In the genomic region with DNA sequence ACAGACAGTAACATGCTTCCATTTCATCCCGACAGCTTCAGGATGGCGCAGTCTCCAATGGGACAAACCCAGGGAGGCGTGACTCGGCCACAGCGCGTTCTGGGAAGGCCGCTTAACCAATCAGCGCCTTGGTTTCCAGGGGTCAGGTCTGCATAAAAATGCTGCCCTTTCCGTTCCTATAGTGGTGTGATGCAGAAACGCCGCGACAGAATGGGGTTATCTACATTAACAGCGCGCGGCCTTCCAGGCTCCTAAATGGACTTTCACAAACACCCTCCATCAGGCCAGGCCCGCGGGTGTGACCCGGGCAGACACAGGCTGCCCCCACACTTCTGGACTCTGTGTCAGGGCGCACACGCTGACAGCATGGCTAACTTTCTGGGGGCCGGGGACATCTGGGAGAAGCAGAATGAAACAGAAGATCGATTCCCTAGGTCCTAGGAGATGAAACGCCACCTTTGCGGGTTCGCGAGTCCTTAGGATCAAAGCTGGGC, we compare ENCODE assay signal across 1 cellular context.
TF ChIP-seq lines count a peak whose summit lies in the region.

No MANE protein-coding gene starts in this region.

TF ChIP-seq in HepG2, 621 proteins besides CTCF, POLR2A, EP300 and RAD21 (continued from another document and continues in another):
- TF ChIP-seq YY1 (IDR thresholded peaks at IDR 0.05; ENCODE audit: insufficient read depth, insufficient replicate concordance, low read depth, low read length) (peak; percentile 24), ISX (CRISPR knock-in tag; conservative IDR thresholded peaks at IDR 0.05) (no peak), MED13 (CRISPR knock-in tag; IDR thresholded peaks at IDR 0.05) (no peak), ZNF629 (CRISPR knock-in tag; conservative IDR thresholded peaks at IDR 0.05) (no peak), SPEN (CRISPR knock-in tag; IDR thresholded peaks at IDR 0.05; ENCODE audit: low read depth) (peak; percentile 25; the same call in 1 of the 2 replicates), ZSCAN20 (CRISPR knock-in tag; IDR thresholded peaks at IDR 0.05; ENCODE audit: borderline replicate concordance) (no peak), ZNF776 (CRISPR knock-in tag; IDR thresholded peaks at IDR 0.05) (no peak), RCOR2 (CRISPR knock-in tag; IDR thresholded peaks at IDR 0.05) (no peak), ZNF430 (CRISPR knock-in tag; IDR thresholded peaks at IDR 0.05) (no peak), KDM3A (CRISPR knock-in tag; IDR thresholded peaks at IDR 0.05; ENCODE audit: low read depth) (no peak), GPN1 (CRISPR knock-in tag; IDR thresholded peaks at IDR 0.05; ENCODE audit: borderline replicate concordance) (no peak), FOXA3 (CRISPR knock-in tag; IDR thresholded peaks at IDR 0.05) (no peak), MAF1 (CRISPR knock-in tag; IDR thresholded peaks at IDR 0.05; ENCODE audit: borderline replicate concordance) (no peak), MTF1 (CRISPR knock-in tag; IDR thresholded peaks at IDR 0.05) (no peak), ZNF546 (CRISPR knock-in tag; conservative IDR thresholded peaks at IDR 0.05) (no peak), RBM39 (IDR thresholded peaks at IDR 0.05; ENCODE audit: low read depth, low read length, poor library complexity, severe bottlenecking) (no peak), SIX1 (CRISPR knock-in tag; IDR thresholded peaks at IDR 0.05; ENCODE audit: borderline replicate concordance) (no peak), STAG1 (CRISPR knock-in tag; IDR thresholded peaks at IDR 0.05) (no peak), ZNF652 (CRISPR knock-in tag; IDR thresholded peaks at IDR 0.05; ENCODE audit: borderline replicate concordance, low read depth) (no peak), ZNF251 (CRISPR knock-in tag; IDR thresholded peaks at IDR 0.05) (0 out of 2 replicates have a peak, but pooled peaks have one; percentile 49), ATF7 (IDR thresholded peaks at IDR 0.05) (no peak), ATF7 (CRISPR knock-in tag; IDR thresholded peaks at IDR 0.05) (no peak), XBP1 (CRISPR knock-in tag; IDR thresholded peaks at IDR 0.05) (no peak), ZKSCAN8 (CRISPR knock-in tag; IDR thresholded peaks at IDR 0.05; ENCODE audit: borderline replicate concordance) (no peak), ZNF253 (CRISPR knock-in tag; IDR thresholded peaks at IDR 0.05; ENCODE audit: borderline replicate concordance) (no peak)
- TF ChIP-seq, protein P1, sequence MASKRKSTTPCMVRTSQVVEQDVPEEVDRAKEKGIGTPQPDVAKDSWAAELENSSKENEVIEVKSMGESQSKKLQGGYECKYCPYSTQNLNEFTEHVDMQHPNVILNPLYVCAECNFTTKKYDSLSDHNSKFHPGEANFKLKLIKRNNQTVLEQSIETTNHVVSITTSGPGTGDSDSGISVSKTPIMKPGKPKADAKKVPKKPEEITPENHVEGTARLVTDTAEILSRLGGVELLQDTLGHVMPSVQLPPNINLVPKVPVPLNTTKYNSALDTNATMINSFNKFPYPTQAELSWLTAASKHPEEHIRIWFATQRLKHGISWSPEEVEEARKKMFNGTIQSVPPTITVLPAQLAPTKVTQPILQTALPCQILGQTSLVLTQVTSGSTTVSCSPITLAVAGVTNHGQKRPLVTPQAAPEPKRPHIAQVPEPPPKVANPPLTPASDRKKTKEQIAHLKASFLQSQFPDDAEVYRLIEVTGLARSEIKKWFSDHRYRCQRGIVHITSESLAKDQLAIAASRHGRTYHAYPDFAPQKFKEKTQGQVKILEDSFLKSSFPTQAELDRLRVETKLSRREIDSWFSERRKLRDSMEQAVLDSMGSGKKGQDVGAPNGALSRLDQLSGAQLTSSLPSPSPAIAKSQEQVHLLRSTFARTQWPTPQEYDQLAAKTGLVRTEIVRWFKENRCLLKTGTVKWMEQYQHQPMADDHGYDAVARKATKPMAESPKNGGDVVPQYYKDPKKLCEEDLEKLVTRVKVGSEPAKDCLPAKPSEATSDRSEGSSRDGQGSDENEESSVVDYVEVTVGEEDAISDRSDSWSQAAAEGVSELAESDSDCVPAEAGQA (IDR thresholded peaks at IDR 0.05; ENCODE audit: low read depth) = no peak
- TF ChIP-seq, protein P1 (CRISPR knock-in tag; IDR thresholded peaks at IDR 0.05; ENCODE audit: borderline replicate concordance) = no peak
- TF ChIP-seq, protein P2, sequence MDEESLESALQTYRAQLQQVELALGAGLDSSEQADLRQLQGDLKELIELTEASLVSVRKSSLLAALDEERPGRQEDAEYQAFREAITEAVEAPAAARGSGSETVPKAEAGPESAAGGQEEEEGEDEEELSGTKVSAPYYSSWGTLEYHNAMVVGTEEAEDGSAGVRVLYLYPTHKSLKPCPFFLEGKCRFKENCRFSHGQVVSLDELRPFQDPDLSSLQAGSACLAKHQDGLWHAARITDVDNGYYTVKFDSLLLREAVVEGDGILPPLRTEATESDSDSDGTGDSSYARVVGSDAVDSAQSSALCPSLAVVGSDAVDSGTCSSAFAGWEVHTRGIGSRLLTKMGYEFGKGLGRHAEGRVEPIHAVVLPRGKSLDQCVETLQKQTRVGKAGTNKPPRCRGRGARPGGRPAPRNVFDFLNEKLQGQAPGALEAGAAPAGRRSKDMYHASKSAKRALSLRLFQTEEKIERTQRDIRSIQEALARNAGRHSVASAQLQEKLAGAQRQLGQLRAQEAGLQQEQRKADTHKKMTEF (CRISPR knock-in tag; IDR thresholded peaks at IDR 0.05) = peak; percentile 10; the same call in 1 of the 2 replicates
- TF ChIP-seq, protein P3, sequence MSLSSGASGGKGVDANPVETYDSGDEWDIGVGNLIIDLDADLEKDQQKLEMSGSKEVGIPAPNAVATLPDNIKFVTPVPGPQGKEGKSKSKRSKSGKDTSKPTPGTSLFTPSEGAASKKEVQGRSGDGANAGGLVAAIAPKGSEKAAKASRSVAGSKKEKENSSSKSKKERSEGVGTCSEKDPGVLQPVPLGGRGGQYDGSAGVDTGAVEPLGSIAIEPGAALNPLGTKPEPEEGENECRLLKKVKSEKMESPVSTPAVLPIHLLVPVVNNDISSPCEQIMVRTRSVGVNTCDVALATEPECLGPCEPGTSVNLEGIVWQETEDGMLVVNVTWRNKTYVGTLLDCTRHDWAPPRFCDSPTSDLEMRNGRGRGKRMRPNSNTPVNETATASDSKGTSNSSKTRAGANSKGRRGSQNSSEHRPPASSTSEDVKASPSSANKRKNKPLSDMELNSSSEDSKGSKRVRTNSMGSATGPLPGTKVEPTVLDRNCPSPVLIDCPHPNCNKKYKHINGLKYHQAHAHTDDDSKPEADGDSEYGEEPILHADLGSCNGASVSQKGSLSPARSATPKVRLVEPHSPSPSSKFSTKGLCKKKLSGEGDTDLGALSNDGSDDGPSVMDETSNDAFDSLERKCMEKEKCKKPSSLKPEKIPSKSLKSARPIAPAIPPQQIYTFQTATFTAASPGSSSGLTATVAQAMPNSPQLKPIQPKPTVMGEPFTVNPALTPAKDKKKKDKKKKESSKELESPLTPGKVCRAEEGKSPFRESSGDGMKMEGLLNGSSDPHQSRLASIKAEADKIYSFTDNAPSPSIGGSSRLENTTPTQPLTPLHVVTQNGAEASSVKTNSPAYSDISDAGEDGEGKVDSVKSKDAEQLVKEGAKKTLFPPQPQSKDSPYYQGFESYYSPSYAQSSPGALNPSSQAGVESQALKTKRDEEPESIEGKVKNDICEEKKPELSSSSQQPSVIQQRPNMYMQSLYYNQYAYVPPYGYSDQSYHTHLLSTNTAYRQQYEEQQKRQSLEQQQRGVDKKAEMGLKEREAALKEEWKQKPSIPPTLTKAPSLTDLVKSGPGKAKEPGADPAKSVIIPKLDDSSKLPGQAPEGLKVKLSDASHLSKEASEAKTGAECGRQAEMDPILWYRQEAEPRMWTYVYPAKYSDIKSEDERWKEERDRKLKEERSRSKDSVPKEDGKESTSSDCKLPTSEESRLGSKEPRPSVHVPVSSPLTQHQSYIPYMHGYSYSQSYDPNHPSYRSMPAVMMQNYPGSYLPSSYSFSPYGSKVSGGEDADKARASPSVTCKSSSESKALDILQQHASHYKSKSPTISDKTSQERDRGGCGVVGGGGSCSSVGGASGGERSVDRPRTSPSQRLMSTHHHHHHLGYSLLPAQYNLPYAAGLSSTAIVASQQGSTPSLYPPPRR (CRISPR knock-in tag; IDR thresholded peaks at IDR 0.05; ENCODE audit: borderline replicate concordance) = no peak
- TF ChIP-seq, protein P4, sequence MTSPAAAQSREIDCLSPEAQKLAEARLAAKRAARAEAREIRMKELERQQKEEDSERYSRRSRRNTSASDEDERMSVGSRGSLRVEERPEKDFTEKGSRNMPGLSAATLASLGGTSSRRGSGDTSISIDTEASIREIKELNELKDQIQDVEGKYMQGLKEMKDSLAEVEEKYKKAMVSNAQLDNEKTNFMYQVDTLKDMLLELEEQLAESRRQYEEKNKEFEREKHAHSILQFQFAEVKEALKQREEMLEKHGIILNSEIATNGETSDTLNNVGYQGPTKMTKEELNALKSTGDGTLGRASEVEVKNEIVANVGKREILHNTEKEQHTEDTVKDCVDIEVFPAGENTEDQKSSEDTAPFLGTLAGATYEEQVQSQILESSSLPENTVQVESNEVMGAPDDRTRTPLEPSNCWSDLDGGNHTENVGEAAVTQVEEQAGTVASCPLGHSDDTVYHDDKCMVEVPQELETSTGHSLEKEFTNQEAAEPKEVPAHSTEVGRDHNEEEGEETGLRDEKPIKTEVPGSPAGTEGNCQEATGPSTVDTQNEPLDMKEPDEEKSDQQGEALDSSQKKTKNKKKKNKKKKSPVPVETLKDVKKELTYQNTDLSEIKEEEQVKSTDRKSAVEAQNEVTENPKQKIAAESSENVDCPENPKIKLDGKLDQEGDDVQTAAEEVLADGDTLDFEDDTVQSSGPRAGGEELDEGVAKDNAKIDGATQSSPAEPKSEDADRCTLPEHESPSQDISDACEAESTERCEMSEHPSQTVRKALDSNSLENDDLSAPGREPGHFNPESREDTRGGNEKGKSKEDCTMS (CRISPR knock-in tag; conservative IDR thresholded peaks at IDR 0.05) = no peak
- TF ChIP-seq, protein P5, sequence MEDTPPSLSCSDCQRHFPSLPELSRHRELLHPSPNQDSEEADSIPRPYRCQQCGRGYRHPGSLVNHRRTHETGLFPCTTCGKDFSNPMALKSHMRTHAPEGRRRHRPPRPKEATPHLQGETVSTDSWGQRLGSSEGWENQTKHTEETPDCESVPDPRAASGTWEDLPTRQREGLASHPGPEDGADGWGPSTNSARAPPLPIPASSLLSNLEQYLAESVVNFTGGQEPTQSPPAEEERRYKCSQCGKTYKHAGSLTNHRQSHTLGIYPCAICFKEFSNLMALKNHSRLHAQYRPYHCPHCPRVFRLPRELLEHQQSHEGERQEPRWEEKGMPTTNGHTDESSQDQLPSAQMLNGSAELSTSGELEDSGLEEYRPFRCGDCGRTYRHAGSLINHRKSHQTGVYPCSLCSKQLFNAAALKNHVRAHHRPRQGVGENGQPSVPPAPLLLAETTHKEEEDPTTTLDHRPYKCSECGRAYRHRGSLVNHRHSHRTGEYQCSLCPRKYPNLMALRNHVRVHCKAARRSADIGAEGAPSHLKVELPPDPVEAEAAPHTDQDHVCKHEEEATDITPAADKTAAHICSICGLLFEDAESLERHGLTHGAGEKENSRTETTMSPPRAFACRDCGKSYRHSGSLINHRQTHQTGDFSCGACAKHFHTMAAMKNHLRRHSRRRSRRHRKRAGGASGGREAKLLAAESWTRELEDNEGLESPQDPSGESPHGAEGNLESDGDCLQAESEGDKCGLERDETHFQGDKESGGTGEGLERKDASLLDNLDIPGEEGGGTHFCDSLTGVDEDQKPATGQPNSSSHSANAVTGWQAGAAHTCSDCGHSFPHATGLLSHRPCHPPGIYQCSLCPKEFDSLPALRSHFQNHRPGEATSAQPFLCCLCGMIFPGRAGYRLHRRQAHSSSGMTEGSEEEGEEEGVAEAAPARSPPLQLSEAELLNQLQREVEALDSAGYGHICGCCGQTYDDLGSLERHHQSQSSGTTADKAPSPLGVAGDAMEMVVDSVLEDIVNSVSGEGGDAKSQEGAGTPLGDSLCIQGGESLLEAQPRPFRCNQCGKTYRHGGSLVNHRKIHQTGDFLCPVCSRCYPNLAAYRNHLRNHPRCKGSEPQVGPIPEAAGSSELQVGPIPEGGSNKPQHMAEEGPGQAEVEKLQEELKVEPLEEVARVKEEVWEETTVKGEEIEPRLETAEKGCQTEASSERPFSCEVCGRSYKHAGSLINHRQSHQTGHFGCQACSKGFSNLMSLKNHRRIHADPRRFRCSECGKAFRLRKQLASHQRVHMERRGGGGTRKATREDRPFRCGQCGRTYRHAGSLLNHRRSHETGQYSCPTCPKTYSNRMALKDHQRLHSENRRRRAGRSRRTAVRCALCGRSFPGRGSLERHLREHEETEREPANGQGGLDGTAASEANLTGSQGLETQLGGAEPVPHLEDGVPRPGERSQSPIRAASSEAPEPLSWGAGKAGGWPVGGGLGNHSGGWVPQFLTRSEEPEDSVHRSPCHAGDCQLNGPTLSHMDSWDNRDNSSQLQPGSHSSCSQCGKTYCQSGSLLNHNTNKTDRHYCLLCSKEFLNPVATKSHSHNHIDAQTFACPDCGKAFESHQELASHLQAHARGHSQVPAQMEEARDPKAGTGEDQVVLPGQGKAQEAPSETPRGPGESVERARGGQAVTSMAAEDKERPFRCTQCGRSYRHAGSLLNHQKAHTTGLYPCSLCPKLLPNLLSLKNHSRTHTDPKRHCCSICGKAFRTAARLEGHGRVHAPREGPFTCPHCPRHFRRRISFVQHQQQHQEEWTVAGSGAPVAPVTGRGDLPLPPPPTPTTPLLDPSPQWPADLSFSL (CRISPR knock-in tag; IDR thresholded peaks at IDR 0.05) = no peak
